In the genomic region with DNA sequence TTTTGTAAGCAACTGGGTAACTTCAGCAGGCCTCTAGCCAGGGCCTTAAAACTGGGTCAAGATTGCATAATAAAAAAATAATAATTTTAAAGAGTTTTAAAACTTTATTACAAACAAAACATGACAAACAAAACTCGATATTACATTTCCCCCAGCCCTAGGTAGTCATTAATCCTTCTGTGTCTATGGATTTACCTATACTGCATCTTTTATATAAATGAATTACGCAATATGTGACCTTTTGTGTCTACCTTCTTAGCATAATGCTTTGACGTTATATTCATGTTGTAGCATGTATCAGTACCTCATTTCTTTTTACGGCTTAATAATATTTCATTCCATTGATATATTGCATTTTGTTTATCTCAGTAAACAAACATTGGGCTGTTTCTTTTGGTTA, we compare ENCODE assay signal across 2 cellular contexts.
TF ChIP-seq lines count a peak whose summit lies in the region.

No MANE protein-coding gene starts in this region.

TF ChIP-seq in HepG2, 621 proteins besides CTCF, POLR2A, EP300 and RAD21 (continued from another document):
- no peak for TF ChIP-seq FUBP1 (CRISPR knock-in tag; IDR thresholded peaks at IDR 0.05; ENCODE audit: borderline replicate concordance)

TF ChIP-seq in Ishikawa, 13 proteins besides CTCF, POLR2A, EP300 and RAD21 (continued from another document):
- TF ChIP-seq REST (IDR thresholded peaks at IDR 0.05; ENCODE audit: low read depth) = no peak
- no peak for TF ChIP-seq NFIC (IDR thresholded peaks at IDR 0.05)
- no peak for TF ChIP-seq TAF1 (IDR thresholded peaks at IDR 0.05; ENCODE audit: low read depth)
- TF ChIP-seq CREB1 (IDR thresholded peaks at IDR 0.05; ENCODE audit: low read depth) = no peak
- TF ChIP-seq CEBPB (IDR thresholded peaks at IDR 0.05) = peak; percentile 67
- TF ChIP-seq, protein P1, sequence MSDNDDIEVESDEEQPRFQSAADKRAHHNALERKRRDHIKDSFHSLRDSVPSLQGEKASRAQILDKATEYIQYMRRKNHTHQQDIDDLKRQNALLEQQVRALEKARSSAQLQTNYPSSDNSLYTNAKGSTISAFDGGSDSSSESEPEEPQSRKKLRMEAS (IDR thresholded peaks at IDR 0.05) = no peak
